In genomic region chr5:14357861-14358260, GRCh38 we compare ENCODE assay signal across 1 cellular context.
TF ChIP-seq lines count a peak whose summit lies in the region.

No MANE protein-coding gene starts in this region.

TF ChIP-seq in GM23338, 12 proteins besides CTCF, POLR2A, EP300 and RAD21 (continued from another document):
- TF ChIP-seq ZNF462 (CRISPR knock-in tag; IDR thresholded peaks at IDR 0.05), result no peak
- TF ChIP-seq JUNB (IDR thresholded peaks at IDR 0.05; ENCODE audit: unreplicated experiment), result no peak
- no peak for TF ChIP-seq EZH2phosphoT487 (IDR thresholded peaks at IDR 0.05; ENCODE audit: unreplicated experiment)
- TF ChIP-seq REST (IDR thresholded peaks at IDR 0.05; ENCODE audit: unreplicated experiment), result no peak
- TF ChIP-seq STAT1 (IDR thresholded peaks at IDR 0.05; ENCODE audit: unreplicated experiment), result no peak
